Comparison of ENCODE assay signal across 17 cellular contexts in genomic region chr6:118391086-118391485, GRCh38.
DNase-seq lines count a peak whose midpoint lies in the region; ATAC-seq, FAIRE-seq and TF ChIP-seq lines count a peak whose summit lies in the region.
"Had no signal": no experiment of that assay in that cellular context is flagged by ENCODE, and none has a peak within 500 bp of the region (broad histone marks: within the 10 kb centered on the region; RNA-seq: fewer than 3 reads in every experiment).

No MANE protein-coding gene starts in this region.

- H3K27me3 ChIP-seq in transverse colon (no peaks in the 10 kb centered on the region), WERI-Rb-1 (ENCODE audit: insufficient read depth, low read depth, severe bottlenecking) (no peaks in the 10 kb centered on the region)
- H3K27me3 ChIP-seq: BLaER1 had no signal

- H3K4me3 ChIP-seq in choroid plexus epithelial cell (ENCODE audit: low read depth, low read length) (no peak overlapping the region), transverse colon (no peak overlapping the region), WERI-Rb-1 (ENCODE audit: low read depth, low read length) (no peak overlapping the region)
- H3K4me3 ChIP-seq: BLaER1 had no signal

- H3K9me3 ChIP-seq in transverse colon (no peaks in the 10 kb centered on the region), WERI-Rb-1 (ENCODE audit: severe bottlenecking) (no peaks in the 10 kb centered on the region)
- H3K9me3 ChIP-seq: BLaER1 had no signal

- TF ChIP-seq POLR2A in transverse colon (IDR thresholded peaks at IDR 0.05), result no peak

- H3K27ac ChIP-seq in transverse colon (no peak overlapping the region), WERI-Rb-1 (no peak overlapping the region)
- H3K27ac ChIP-seq: 22Rv1, BLaER1 had no signal

- no peak for TF ChIP-seq EP300 in transverse colon (IDR thresholded peaks at IDR 0.05; ENCODE audit: low read depth)

- DNase-seq in Right ventricle myocardium inferior (ENCODE audit: missing footprints), result peak; percentile 37
- no peak for DNase-seq in left cardiac atrium
- peak; percentile 38 for DNase-seq in choroid plexus epithelial cell (ENCODE audit: low read depth)
- DNase-seq in iris pigment epithelial cell (ENCODE audit: low read depth), result peak; percentile 42
- DNase-seq in GOT3 (lab: John Stamatoyannopoulos, UW), result no peak
- DNase-seq in transverse colon, result no peak
- no peak for DNase-seq in WERI-Rb-1
- DNase-seq in urothelium cell line (ENCODE audit: low spot score), result no peak
- DNase-seq: AML-193, DMS79, EL, HCEC 1CT, HFFc6 had no signal

- no peak for ATAC-seq in Right ventricle myocardium inferior
- no peak for ATAC-seq in left cardiac atrium

- in situ Hi-C loops in transverse colon (cut with MboI; ENCODE audit: low pct_ligation_motif_present in 1 of 4, low pct_unique_long_range_greater_than_20kb in 1 of 4, low sequenced_read_pairs in 3 of 4), result no loop called here

- H3K4me1 ChIP-seq in transverse colon, result no peaks in the 10 kb centered on the region

- FAIRE-seq in urothelium cell line (lab: Jason Lieb, UNC), result no peak
- FAIRE-seq: G401.6, GM12891 had no signal

- no peak for TF ChIP-seq CTCF in choroid plexus epithelial cell (conservative IDR thresholded peaks at IDR 0.05; ENCODE audit: low read depth, low read length)
- TF ChIP-seq CTCF in transverse colon (IDR thresholded peaks at IDR 0.05), result no peak
- TF ChIP-seq CTCF in WERI-Rb-1 (IDR thresholded peaks at IDR 0.05; ENCODE audit: low read depth, low read length), result no peak

- H3K36me3 ChIP-seq in transverse colon (no peaks in the 10 kb centered on the region), WERI-Rb-1 (no peaks in the 10 kb centered on the region)
- H3K36me3 ChIP-seq: BLaER1 had no signal

- WGBS in transverse colon (ENCODE audit: low coverage in 1 of 2), 2 donors, result 90% methylated on average over 7 of the region's 7 CpGs; no CpG with 5 or more reads in 1 of the 2 donors

- intact Hi-C loops in Right ventricle myocardium inferior (cut with DNase I), result no loop called here
- intact Hi-C loops in left cardiac atrium (cut with DNase I), result no loop called here
- intact Hi-C loops in transverse colon (cut with DNase I; ENCODE audit: low total_unique reads), result no loop called here

Comparison
In these comparisons a context has a peak if more than half of its experiments do, and no peak if none do; other contexts are left out.
1. DNase-seq: peak in Right ventricle myocardium inferior (single experiment), choroid plexus epithelial cell (single experiment) and iris pigment epithelial cell (single experiment); none in left cardiac atrium (single experiment), GOT3 (single experiment), transverse colon (single experiment), WERI-Rb-1 (single experiment) and urothelium cell line (single experiment).